8 cellular contexts compared by ENCODE assay signal in the genomic region with DNA sequence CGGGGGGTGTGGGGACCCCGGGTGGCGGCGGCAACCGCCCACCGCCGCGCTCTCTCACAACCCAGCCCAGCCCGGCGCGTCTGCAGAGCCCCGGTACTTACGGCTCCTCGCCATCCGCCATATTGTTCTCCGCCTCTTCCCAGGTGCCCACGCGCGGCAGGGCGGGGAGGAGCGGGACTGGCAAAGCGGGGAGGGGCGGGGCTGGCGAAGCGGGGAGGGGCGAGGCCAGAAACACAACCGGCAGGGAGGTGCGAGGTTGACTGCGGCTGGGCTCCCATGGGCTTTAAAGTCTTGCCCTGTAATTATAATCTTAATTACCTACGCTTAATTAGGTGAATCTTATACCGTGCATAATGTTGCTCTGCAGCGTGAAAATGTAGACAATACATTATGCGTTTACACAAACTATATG. TPM values are rescaled to one million over a fixed set of nuclear protein-coding genes. Genes with fewer than 3 reads are reported as not detected.
DNase-seq lines count a peak whose midpoint lies in the region; ATAC-seq and TF ChIP-seq lines count a peak whose summit lies in the region.

A gene (minus strand): TSS at position 133 of the 412 bp plus-strand sequence. CDS start 12 bp downstream, at position 121.

- H3K4me1 Mint-ChIP-seq in activated naive CD8-positive, alpha-beta T cell treated with anti-CD3 and anti-CD28 coated beads for 36 hours, result peaks cover 65% of the 10 kb centered on the region

- H4K20me1 ChIP-seq in SU-DHL-6 (ENCODE audit: low read depth, low read length), result no peaks in the 10 kb centered on the region

- no peak for TF ChIP-seq EP300 in ovary (IDR thresholded peaks at IDR 0.05)

- no peaks in the 10 kb centered on the region for H3K9me3 ChIP-seq in SU-DHL-6 (ENCODE audit: insufficient read depth, low read length)
- no peaks in the 10 kb centered on the region for H3K9me3 ChIP-seq in ovary
- no peaks in the 10 kb centered on the region for H3K9me3 ChIP-seq in thymus (ENCODE audit: control insufficient read depth)

- no peak for TF ChIP-seq CTCF in HFF-Myc (IDR thresholded peaks at IDR 0.05; ENCODE audit: low read depth, low read length, missing control alignments)
- TF ChIP-seq CTCF in SU-DHL-6 (IDR thresholded peaks at IDR 0.05; ENCODE audit: insufficient read depth, low read length, poor library complexity, severe bottlenecking), result no peak
- no peak for TF ChIP-seq CTCF in ovary (IDR thresholded peaks at IDR 0.05)

- H2AFZ ChIP-seq in SU-DHL-6 (ENCODE audit: low read depth, low read length, severe bottlenecking), result peak within 1 kb of the TSS; percentile 59

- H3K36me3 ChIP-seq in SU-DHL-6 (ENCODE audit: low read length), result no peaks in the 10 kb centered on the region; the same call in 1 of the 2 replicates
- H3K36me3 ChIP-seq in ovary, result no peaks in the 10 kb centered on the region
- no peaks in the 10 kb centered on the region for H3K36me3 ChIP-seq in thymus (ENCODE audit: control insufficient read depth, insufficient read depth)

- DNase-seq in GM03348 (ENCODE audit: low spot score) (peak; percentile 95), HFF-Myc (ENCODE audit: extremely low read depth, low read depth) (no peak), NCI-H1048 (lab: John Stamatoyannopoulos, UW) (peak; percentile 26), Right ventricle myocardium inferior (ENCODE audit: missing footprints) (peak; percentile 96), ovary (peak; percentile 89 to 92 (median 89))
- DNase-seq in activated naive CD8-positive, alpha-beta T cell treated with anti-CD3 and anti-CD28 coated beads for 36 hours, result peak; percentile 91

- H3K4me3 ChIP-seq in HFF-Myc (replicated peaks; ENCODE audit: low read depth, low read length), result peak within 1 kb of the TSS; percentile 78
- H3K4me3 ChIP-seq in SU-DHL-6 (ENCODE audit: insufficient read depth, low read length, poor library complexity, severe bottlenecking), result peak within 1 kb of the TSS; percentile 78
- peak within 1 kb of the TSS; percentile 92 for H3K4me3 ChIP-seq in ovary
- peak within 1 kb of the TSS; percentile 98 for H3K4me3 ChIP-seq in thymus (ENCODE audit: low read length)

- H3K27me3 Mint-ChIP-seq in activated naive CD8-positive, alpha-beta T cell treated with anti-CD3 and anti-CD28 coated beads for 36 hours, result no peaks in the 10 kb centered on the region

- H3K79me2 ChIP-seq in SU-DHL-6 (ENCODE audit: insufficient read depth, low read length), result peaks cover 50% of the 10 kb centered on the region

- no peak for TF ChIP-seq POLR2A in ovary (IDR thresholded peaks at IDR 0.05)

- H3K4me1 ChIP-seq in ovary (ENCODE audit: insufficient read depth) (peaks cover 9% of the 10 kb centered on the region), thymus (ENCODE audit: control insufficient read depth, insufficient read depth, low read length) (peaks cover 17% of the 10 kb centered on the region)

- H3K27me3 ChIP-seq in SU-DHL-6 (ENCODE audit: low read length), result no peaks in the 10 kb centered on the region
- no peaks in the 10 kb centered on the region for H3K27me3 ChIP-seq in ovary
- no peaks in the 10 kb centered on the region for H3K27me3 ChIP-seq in thymus (ENCODE audit: control insufficient read depth, insufficient read depth)

- WGBS in ovary, 3 donors, result 0 to 1% (median 0%) methylated on average over 20 to 33 of the region's 33 CpGs
- WGBS in thymus, result under 1% methylated on average over 33 of the region's 33 CpGs

- H3K4me3 Mint-ChIP-seq in activated naive CD8-positive, alpha-beta T cell treated with anti-CD3 and anti-CD28 coated beads for 36 hours, result peak within 1 kb of the TSS; percentile 79

- peak; percentile 88 for ATAC-seq in Right ventricle myocardium inferior

- peaks cover 6% of the 10 kb centered on the region for H3K36me3 Mint-ChIP-seq in activated naive CD8-positive, alpha-beta T cell treated with anti-CD3 and anti-CD28 coated beads for 36 hours

- H3K9me2 ChIP-seq in SU-DHL-6 (replicated peaks; ENCODE audit: insufficient read depth, low read length), result no peaks in the 10 kb centered on the region

- H3K9me3 Mint-ChIP-seq in activated naive CD8-positive, alpha-beta T cell treated with anti-CD3 and anti-CD28 coated beads for 36 hours, result no peaks in the 10 kb centered on the region

- H3K9ac ChIP-seq in SU-DHL-6 (ENCODE audit: low read length), result peak within 1 kb of the TSS; percentile 97

- peaks cover 40% of the 10 kb centered on the region for H3F3A ChIP-seq in SU-DHL-6 (ENCODE audit: insufficient read depth)

- H3K27ac Mint-ChIP-seq in activated naive CD8-positive, alpha-beta T cell treated with anti-CD3 and anti-CD28 coated beads for 36 hours, result peak within 1 kb of the TSS; percentile 97

- intact Hi-C loops in Right ventricle myocardium inferior (cut with DNase I) (loop anchor here (2.0 kb wide), 1 partner anchor 41 kb away; no protein-coding TSS in a partner anchor), ovary (cut with DNase I) (no loop called here)

- H3K27ac ChIP-seq in SU-DHL-6 (ENCODE audit: low read depth, low read length) (peak within 1 kb of the TSS; percentile 92), ovary (peak within 1 kb of the TSS; percentile 60 to 66), thymus (ENCODE audit: low read depth) (peak within 1 kb of the TSS; percentile 81)

- peak within 1 kb of the TSS; percentile 83 for H3K4me2 ChIP-seq in SU-DHL-6 (ENCODE audit: low read depth, low read length, poor library complexity, severe bottlenecking)

RNA-seq across cellular contexts. Expression of the gene that starts here (rescaled TPM):
- total RNA-seq in activated naive CD8-positive, alpha-beta T cell treated with anti-CD3 and anti-CD28 coated beads for 36 hours, result 10 to 100 TPM; 64.1 to 74.3 TPM
- total RNA-seq in Right ventricle myocardium inferior, result 89.1 TPM
- 10 to 100 TPM; 43.7 to 54.9 (median 49.5) TPM for total RNA-seq in ovary
- 10 to 100 TPM; 34.7 to 42.9 TPM for polyA plus RNA-seq in ovary
- polyA plus RNA-seq in thymus, result 89.3 TPM
